ENCODE assay signal across 20 cellular contexts in the genomic region with DNA sequence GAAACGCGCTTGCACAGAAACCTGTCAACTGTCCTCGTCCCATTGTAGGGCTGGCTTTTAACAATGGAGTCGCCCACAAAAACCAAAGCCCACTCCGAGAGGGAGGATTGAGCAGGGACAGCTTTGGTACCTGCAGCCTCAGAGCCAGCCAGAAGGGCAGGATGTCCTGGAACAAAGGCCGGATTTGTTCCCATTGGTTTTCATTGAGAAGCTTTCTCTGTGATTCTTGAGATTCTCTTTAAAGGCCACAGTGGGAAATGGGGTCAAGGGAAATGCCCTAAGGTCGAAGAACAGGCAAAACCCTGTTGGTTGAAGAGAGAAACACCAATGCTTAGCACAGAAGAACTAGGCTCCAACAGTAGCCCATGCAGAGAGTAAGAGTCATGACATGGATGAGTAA.
"Had no signal": no experiment of that assay in that cellular context is flagged by ENCODE, and none has a peak within 500 bp of the region (broad histone marks: within the 10 kb centered on the region; RNA-seq: fewer than 3 reads in every experiment).

No MANE protein-coding gene starts in this region.

- H3K27me3 ChIP-seq: foreskin keratinocyte, pancreas, upper lobe of left lung, uterus had no signal

- H3K4me2 ChIP-seq: smooth muscle cell had no signal

- ATAC-seq: effector memory CD8-positive, alpha-beta T cell; foreskin keratinocyte; heart left ventricle; naive thymus-derived CD4-positive, alpha-beta T cell; pancreas; right cardiac atrium; stimulated activated memory B cell treated with anti-CD40 and anti-IgM and Interleukin-4, amounts not matched to agents 10 μg/mL and 1 μg/mL and 100 μg/mL, for 72 hours had no signal

- H3K4me3 Mint-ChIP-seq: dendritic cell treated with granulocyte-macrophage colony-stimulating factor and Interleukin-4, amounts not matched to agents 40 ng/mL and 50 ng/mL, for 4 days; effector memory CD8-positive, alpha-beta T cell; naive thymus-derived CD4-positive, alpha-beta T cell; stimulated activated memory B cell treated with anti-CD40 and anti-IgM and Interleukin-4, amounts not matched to agents 10 μg/mL and 1 μg/mL and 100 μg/mL, for 72 hours; stimulated activated naive CD8-positive, alpha-beta T cell treated with anti-CD3 and anti-CD28 coated beads, Interleukin-15, Interleukin-2, amounts not matched to agents 100 ng/mL and 50 ng/mL, for 24 hours had no signal

- H3K27ac Mint-ChIP-seq: dendritic cell treated with granulocyte-macrophage colony-stimulating factor and Interleukin-4, amounts not matched to agents 40 ng/mL and 50 ng/mL, for 4 days; progenitor cell of endocrine pancreas; stimulated activated memory B cell treated with anti-CD40 and anti-IgM and Interleukin-4, amounts not matched to agents 10 μg/mL and 1 μg/mL and 100 μg/mL, for 72 hours; stimulated activated naive CD8-positive, alpha-beta T cell treated with anti-CD3 and anti-CD28 coated beads, Interleukin-15, Interleukin-2, amounts not matched to agents 100 ng/mL and 50 ng/mL, for 24 hours had no signal

- H3K4me1 ChIP-seq: foreskin keratinocyte, pancreas had no signal

- H3K36me3 Mint-ChIP-seq: naive thymus-derived CD4-positive, alpha-beta T cell; stimulated activated memory B cell treated with anti-CD40 and anti-IgM and Interleukin-4, amounts not matched to agents 10 μg/mL and 1 μg/mL and 100 μg/mL, for 72 hours had no signal

- H3K9me3 ChIP-seq: heart left ventricle, pancreas, tibial artery, upper lobe of left lung, uterus had no signal

- DNase-seq: effector memory CD8-positive, alpha-beta T cell; erythroblast; foreskin keratinocyte; heart left ventricle; hypothalamus; kidney glomerular epithelial cell; mammary epithelial cell; naive thymus-derived CD4-positive, alpha-beta T cell; occipital lobe; pancreas; right cardiac atrium; stimulated activated CD4-positive, alpha-beta T cell treated with anti-CD3 and anti-CD28 coated beads, Interleukin-4, amount 100 ng/mL, for 24 hours; upper lobe of left lung; uterus had no signal

- H3K4me3 ChIP-seq: heart left ventricle, pancreas, smooth muscle cell, tibial artery, upper lobe of left lung, uterus had no signal

- H3K27ac ChIP-seq: foreskin keratinocyte, pancreas, tibial artery, upper lobe of left lung, uterus had no signal

- H3K9me3 Mint-ChIP-seq: dendritic cell treated with granulocyte-macrophage colony-stimulating factor and Interleukin-4, amounts not matched to agents 40 ng/mL and 50 ng/mL, for 4 days; effector memory CD8-positive, alpha-beta T cell; naive thymus-derived CD4-positive, alpha-beta T cell; stimulated activated memory B cell treated with anti-CD40 and anti-IgM and Interleukin-4, amounts not matched to agents 10 μg/mL and 1 μg/mL and 100 μg/mL, for 72 hours; stimulated activated naive CD8-positive, alpha-beta T cell treated with anti-CD3 and anti-CD28 coated beads, Interleukin-15, Interleukin-2, amounts not matched to agents 100 ng/mL and 50 ng/mL, for 24 hours had no signal

- H3K27me3 Mint-ChIP-seq: stimulated activated naive CD8-positive, alpha-beta T cell treated with anti-CD3 and anti-CD28 coated beads, Interleukin-15, Interleukin-2, amounts not matched to agents 100 ng/mL and 50 ng/mL, for 24 hours had no signal

- H3K36me3 ChIP-seq: heart left ventricle, pancreas, tibial artery, upper lobe of left lung, uterus had no signal
